14 cellular contexts compared by ENCODE assay signal in the genomic region with DNA sequence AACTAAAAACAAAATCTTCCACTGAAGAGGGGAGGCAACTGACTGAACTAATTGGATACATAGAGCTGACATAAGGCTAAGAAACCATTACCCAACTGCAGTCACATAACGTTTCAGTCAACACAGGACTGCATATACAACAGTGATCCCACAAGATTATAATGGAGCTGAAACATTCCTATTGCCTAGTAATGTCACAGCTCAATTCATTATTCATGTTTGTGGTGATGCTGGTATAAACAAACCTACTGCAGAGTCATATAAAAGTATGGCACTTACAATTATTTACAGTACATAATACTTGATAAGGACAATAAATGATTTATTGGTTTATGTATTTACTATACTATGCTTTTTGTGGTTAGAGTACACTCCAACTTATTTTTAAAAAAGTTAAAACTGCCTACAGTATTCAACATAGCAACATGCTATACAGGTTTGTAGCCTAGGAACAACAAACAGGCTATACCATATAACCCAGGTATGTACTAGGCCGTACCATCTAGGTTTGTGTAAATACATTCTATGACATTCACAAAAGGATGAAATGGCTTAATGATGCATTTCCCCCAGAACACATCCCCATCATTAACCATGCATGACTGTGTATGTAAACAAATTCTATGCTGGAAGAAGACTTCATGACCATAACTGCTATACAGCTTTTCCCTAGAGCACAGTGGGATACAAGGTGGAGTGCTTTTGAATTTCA.
A peak's percentile ranks its signal among the peaks of the same experiment; 100 is the strongest.
DNase-seq lines count a peak whose midpoint lies in the region; FAIRE-seq and TF ChIP-seq lines count a peak whose summit lies in the region.
"Had no signal": no experiment of that assay in that cellular context is flagged by ENCODE, and none has a peak within 500 bp of the region (broad histone marks: within the 10 kb centered on the region; RNA-seq: fewer than 3 reads in every experiment).

No MANE protein-coding gene starts in this region.

- H2AFZ ChIP-seq in OCI-LY3 (ENCODE audit: low read depth, low read length): no peak overlapping the region
- H2AFZ ChIP-seq: parathyroid adenoma had no signal

- H3K4me2 ChIP-seq in OCI-LY3 (ENCODE audit: low read length): peak overlapping the region; percentile 31

- no peak overlapping the region for H3K27ac ChIP-seq in OCI-LY3 (ENCODE audit: low read length)
- H3K27ac ChIP-seq: adrenal gland, parathyroid adenoma had no signal

- H3K27me3 ChIP-seq in OCI-LY3 (ENCODE audit: low read depth, low read length): no peaks in the 10 kb centered on the region
- H3K27me3 ChIP-seq: adrenal gland had no signal

- H4K20me1 ChIP-seq in OCI-LY3 (ENCODE audit: insufficient read depth, low read length): peaks cover 85% of the 10 kb centered on the region

- H3K9ac ChIP-seq in OCI-LY3 (ENCODE audit: low read length): no peak overlapping the region
- H3K9ac ChIP-seq: parathyroid adenoma had no signal

- TF ChIP-seq CTCF in HFF-Myc (IDR thresholded peaks at IDR 0.05; ENCODE audit: low read depth, low read length, missing control alignments) (no peak), OCI-LY3 (IDR thresholded peaks at IDR 0.05; ENCODE audit: low read depth, low read length) (no peak)

- H3K4me3 ChIP-seq in HFF-Myc (replicated peaks; ENCODE audit: low read depth, low read length) (0 out of 2 replicates have a peak overlapping the region, but pooled peaks have one; percentile 4), OCI-LY3 (ENCODE audit: low read length) (peak overlapping the region; percentile 6; the same call in 1 of the 2 replicates)
- H3K4me3 ChIP-seq: adrenal gland, lung had no signal

- H3K36me3 ChIP-seq in OCI-LY3 (replicated peaks; ENCODE audit: low read depth, low read length): peaks cover 32% of the 10 kb centered on the region
- H3K36me3 ChIP-seq: adrenal gland had no signal

- peaks cover 93% of the 10 kb centered on the region for H3K79me2 ChIP-seq in OCI-LY3 (ENCODE audit: low read length)

- H3K9me3 ChIP-seq in OCI-LY3 (ENCODE audit: insufficient read depth, low read length): no peaks in the 10 kb centered on the region

- FAIRE-seq in HTR-8/SVneo (lab: Jason Lieb, UNC): no peak

- H3K4me1 ChIP-seq in OCI-LY3 (ENCODE audit: low read length): peaks cover 61% of the 10 kb centered on the region
- H3K4me1 ChIP-seq: parathyroid adenoma had no signal

- DNase-seq in NCI-H1417 (lab: John Stamatoyannopoulos, UW) (peak; percentile 10 to 85 (median 77)), NCI-H1417 treated with DMSO at 0.1 percent for 48 hours (lab: John Stamatoyannopoulos, UW) (no peak), HFF-Myc (ENCODE audit: extremely low read depth, low read depth) (no peak), kidney tubule cell (ENCODE audit: low spot score) (peak; percentile 22), NCI-H446 treated with DMSO at 0.1 percent for 48 hours (lab: John Stamatoyannopoulos, UW) (no peak), HTR-8/SVneo (ENCODE audit: insufficient read length, low spot score) (no peak), AG20443 (ENCODE audit: low spot score) (no peak)
- DNase-seq: 8988T; adrenal gland; effector CD8-positive, alpha-beta T cell; stimulated activated CD4-positive, alpha-beta T cell treated with anti-CD3 and anti-CD28 coated beads, Interleukin-2, amount 100 ng/mL, for 24 hours had no signal

Comparison
In these comparisons a context has a peak if more than half of its experiments do, and no peak if none do; other contexts are left out.
1. DNase-seq: peak in NCI-H1417 (3 of 3) and kidney tubule cell (single experiment); none in NCI-H1417 treated with DMSO at 0.1 percent for 48 hours (single experiment), HFF-Myc (single experiment), NCI-H446 treated with DMSO at 0.1 percent for 48 hours (single experiment), HTR-8/SVneo (single experiment) and AG20443 (single experiment).